In genomic region chr17:48025040-48025903, GRCh38 we compare ENCODE assay signal across 1 cellular context.
TF ChIP-seq lines count a peak whose summit lies in the region.

No MANE protein-coding gene starts in this region.

TF ChIP-seq in K562, 482 proteins besides CTCF, POLR2A, EP300 and RAD21 (continued from another document and continues in another):
- TF ChIP-seq RERE (CRISPR knock-in tag; IDR thresholded peaks at IDR 0.05; ENCODE audit: borderline replicate concordance): no peak
- peak; percentile 90 for TF ChIP-seq ARID4B (CRISPR knock-in tag; IDR thresholded peaks at IDR 0.05)
- no peak for TF ChIP-seq ADNP (tag; IDR thresholded peaks at IDR 0.05)
- TF ChIP-seq XRCC3 (IDR thresholded peaks at IDR 0.05): no peak
- TF ChIP-seq VEZF1 (CRISPR knock-in tag; IDR thresholded peaks at IDR 0.05): peak; percentile 80
- peak; percentile 65 for TF ChIP-seq RAD51 (IDR thresholded peaks at IDR 0.05; ENCODE audit: borderline replicate concordance, low read depth)
- no peak for TF ChIP-seq ZNF197 (CRISPR knock-in tag; IDR thresholded peaks at IDR 0.05; ENCODE audit: low read depth)
- peak; percentile 51 for TF ChIP-seq MEIS2 (IDR thresholded peaks at IDR 0.05; ENCODE audit: partially characterized antibody)
- peak; percentile 52; the same call in 1 of the 2 replicates for TF ChIP-seq FOXJ2 (tag; IDR thresholded peaks at IDR 0.05)
- TF ChIP-seq MXD1 (CRISPR knock-in tag; IDR thresholded peaks at IDR 0.05; ENCODE audit: borderline replicate concordance, poor library complexity, severe bottlenecking): peak; percentile 63
- TF ChIP-seq ZBTB33 (CRISPR knock-in tag; IDR thresholded peaks at IDR 0.05): no peak; the same call in 1 of the 2 replicates
- no peak for TF ChIP-seq ZNF316 (IDR thresholded peaks at IDR 0.05)
- peak; percentile 76 for TF ChIP-seq EGR1 (conservative IDR thresholded peaks at IDR 0.05)
- peak; percentile 48; the same call in 1 of the 2 replicates for TF ChIP-seq ZBTB2 (IDR thresholded peaks at IDR 0.05)
- TF ChIP-seq NFIX (CRISPR knock-in tag; IDR thresholded peaks at IDR 0.05; ENCODE audit: low read depth): no peak
- TF ChIP-seq PTBP1 (IDR thresholded peaks at IDR 0.05; ENCODE audit: low read depth, low read length): no peak
- no peak for TF ChIP-seq KDM1A (IDR thresholded peaks at IDR 0.05)
- no peak for TF ChIP-seq TAF7 (tag; IDR thresholded peaks at IDR 0.05)
- TF ChIP-seq ZNF121 (CRISPR knock-in tag; conservative IDR thresholded peaks at IDR 0.05): no peak
- peak; percentile 75 for TF ChIP-seq MAX (CRISPR knock-in tag; IDR thresholded peaks at IDR 0.05)
- peak; percentile 62 for TF ChIP-seq CCNT2 (IDR thresholded peaks at IDR 0.05; ENCODE audit: borderline replicate concordance, extremely low read depth, insufficient read length, low read depth, low read length)
- TF ChIP-seq RBBP5 (IDR thresholded peaks at IDR 0.05; ENCODE audit: borderline replicate concordance, insufficient read depth, low read length, poor library complexity, severe bottlenecking): no peak
- TF ChIP-seq JUND (IDR thresholded peaks at IDR 0.05; ENCODE audit: borderline replicate concordance, low read depth, low read length): peak; percentile 35; the same call in 1 of the 2 replicates
- no peak; the same call in 2 of the 3 replicates for TF ChIP-seq JUND (tag; IDR thresholded peaks at IDR 0.05; ENCODE audit: borderline replicate concordance, low read depth, low read length)
- TF ChIP-seq SREBF2 (CRISPR knock-in tag; IDR thresholded peaks at IDR 0.05): no peak
- TF ChIP-seq ZBTB34 (CRISPR knock-in tag; IDR thresholded peaks at IDR 0.05): no peak
- TF ChIP-seq E2F3 (CRISPR knock-in tag; IDR thresholded peaks at IDR 0.05): no peak
- peak; percentile 6; the same call in 1 of the 2 replicates for TF ChIP-seq ATF7 (IDR thresholded peaks at IDR 0.05)
- TF ChIP-seq CLOCK (CRISPR knock-in tag; IDR thresholded peaks at IDR 0.05; ENCODE audit: borderline replicate concordance): no peak
- no peak for TF ChIP-seq JUNB (CRISPR knock-in tag; conservative IDR thresholded peaks at IDR 0.05)
- peak; percentile 98 for TF ChIP-seq RFX1 (IDR thresholded peaks at IDR 0.05)
- TF ChIP-seq MYC (IDR thresholded peaks at IDR 0.05; ENCODE audit: low read depth, low read length): 0 out of 2 replicates have a peak, but pooled peaks have one; percentile 17
- no peak for TF ChIP-seq MYC (CRISPR knock-in tag; IDR thresholded peaks at IDR 0.05; ENCODE audit: borderline replicate concordance, low read depth)
- no peak for TF ChIP-seq PCBP2 (IDR thresholded peaks at IDR 0.05; ENCODE audit: low read depth, low read length, poor library complexity, severe bottlenecking)
